Comparison of ENCODE assay signal across 8 cellular contexts in genomic region chr5:160008877-160009590, GRCh38. TPM values are rescaled to one million over a fixed set of nuclear protein-coding genes. Genes with fewer than 3 reads are reported as not detected.
DNase-seq lines count a peak whose midpoint lies in the region; ATAC-seq and TF ChIP-seq lines count a peak whose summit lies in the region.

Gene TTC1, plus strand, starts transcription at chr5:160009139. Its CDS starts 1,390 bp downstream, at chr5:160010529.

- peak; percentile 95 for DNase-seq in NCI-H1694 treated with DMSO at 0.1 percent for 48 hours (lab: John Stamatoyannopoulos, UW)
- peak; percentile 70 to 88 (median 78) for DNase-seq in T-helper 17 cell
- DNase-seq in anterior cingulate cortex (lab: John Stamatoyannopoulos, UW) = peak; percentile 20 to 98 (median 93)
- peak; percentile 89 for DNase-seq in left ventricle myocardium superior
- peak; percentile 97 for DNase-seq in prostate gland (ENCODE audit: low spot score)

- H3K9me3 ChIP-seq in T-helper 17 cell (ENCODE audit: control insufficient read depth, low read length, poor library complexity, severe bottlenecking) (no peaks in the 10 kb centered on the region), prostate gland (no peaks in the 10 kb centered on the region)

- peak within 1 kb of the TSS; percentile 50 to 79 for H3K4me3 ChIP-seq in prostate gland
- H3K4me3 ChIP-seq in urinary bladder (ENCODE audit: low read depth, low read length) = peak within 1 kb of the TSS; percentile 58

- WGBS in prostate gland = under 1% methylated on average over 31 of the region's 31 CpGs
- WGBS in urinary bladder = under 1% methylated on average over 31 of the region's 31 CpGs

- peak; percentile 99 for ATAC-seq in GM18498 (IDR thresholded peaks at IDR 0.05; ENCODE audit: unreplicated experiment)
- peak; percentile 100 for ATAC-seq in HG02885 (IDR thresholded peaks at IDR 0.05; ENCODE audit: poor library complexity, unreplicated experiment)
- ATAC-seq in T-helper 17 cell = peak; percentile 99
- peak; percentile 99 for ATAC-seq in left ventricle myocardium superior

- peaks cover 26% of the 10 kb centered on the region for H3K4me1 Mint-ChIP-seq in T-helper 17 cell

- peak in 1 of 4 experiments; percentile 14 for TF ChIP-seq CTCF in prostate gland (IDR thresholded peaks at IDR 0.05)

- peak within 1 kb of the TSS; percentile 96 for H3K27ac Mint-ChIP-seq in T-helper 17 cell

- peak within 1 kb of the TSS; percentile 100 for H3K4me3 Mint-ChIP-seq in T-helper 17 cell

- H3K27ac ChIP-seq in prostate gland = peak within 1 kb of the TSS; percentile 65 to 79
- H3K27ac ChIP-seq in urinary bladder (ENCODE audit: low read depth) = no peak within 1 kb of the TSS

- peak; percentile 77 for TF ChIP-seq POLR2A in prostate gland (IDR thresholded peaks at IDR 0.05)

- H3K36me3 ChIP-seq in prostate gland (no peaks in the 10 kb centered on the region), urinary bladder (ENCODE audit: insufficient read depth) (no peaks in the 10 kb centered on the region)

- H3K4me1 ChIP-seq in prostate gland (replicated peaks) = peaks cover 8% of the 10 kb centered on the region
- no peaks in the 10 kb centered on the region for H3K4me1 ChIP-seq in urinary bladder (ENCODE audit: insufficient read depth)

- no peaks in the 10 kb centered on the region for H3K27me3 Mint-ChIP-seq in T-helper 17 cell

- no peaks in the 10 kb centered on the region for H3K27me3 ChIP-seq in prostate gland (replicated peaks; ENCODE audit: insufficient read depth)

- peaks cover 4% of the 10 kb centered on the region for H3K36me3 Mint-ChIP-seq in T-helper 17 cell (ENCODE audit: low read depth)

- intact Hi-C loops in left ventricle myocardium superior (cut with micrococcal nuclease) = no loop called here
- intact Hi-C loops in prostate gland (cut with DNase I) = no loop called here

RNA-seq across cellular contexts. Expression of gene TTC1, which starts in this region (rescaled TPM):
- total RNA-seq in T-helper 17 cell (10 to 100 TPM; 24.0 to 24.3 TPM), left ventricle myocardium superior (118 TPM), prostate gland (10 to 100 TPM; 30.6 to 34.2 TPM), urinary bladder (38.2 TPM)
- polyA plus RNA-seq in urinary bladder = 44.0 TPM
